Comparison of ENCODE assay signal across 8 cellular contexts in the genomic region with DNA sequence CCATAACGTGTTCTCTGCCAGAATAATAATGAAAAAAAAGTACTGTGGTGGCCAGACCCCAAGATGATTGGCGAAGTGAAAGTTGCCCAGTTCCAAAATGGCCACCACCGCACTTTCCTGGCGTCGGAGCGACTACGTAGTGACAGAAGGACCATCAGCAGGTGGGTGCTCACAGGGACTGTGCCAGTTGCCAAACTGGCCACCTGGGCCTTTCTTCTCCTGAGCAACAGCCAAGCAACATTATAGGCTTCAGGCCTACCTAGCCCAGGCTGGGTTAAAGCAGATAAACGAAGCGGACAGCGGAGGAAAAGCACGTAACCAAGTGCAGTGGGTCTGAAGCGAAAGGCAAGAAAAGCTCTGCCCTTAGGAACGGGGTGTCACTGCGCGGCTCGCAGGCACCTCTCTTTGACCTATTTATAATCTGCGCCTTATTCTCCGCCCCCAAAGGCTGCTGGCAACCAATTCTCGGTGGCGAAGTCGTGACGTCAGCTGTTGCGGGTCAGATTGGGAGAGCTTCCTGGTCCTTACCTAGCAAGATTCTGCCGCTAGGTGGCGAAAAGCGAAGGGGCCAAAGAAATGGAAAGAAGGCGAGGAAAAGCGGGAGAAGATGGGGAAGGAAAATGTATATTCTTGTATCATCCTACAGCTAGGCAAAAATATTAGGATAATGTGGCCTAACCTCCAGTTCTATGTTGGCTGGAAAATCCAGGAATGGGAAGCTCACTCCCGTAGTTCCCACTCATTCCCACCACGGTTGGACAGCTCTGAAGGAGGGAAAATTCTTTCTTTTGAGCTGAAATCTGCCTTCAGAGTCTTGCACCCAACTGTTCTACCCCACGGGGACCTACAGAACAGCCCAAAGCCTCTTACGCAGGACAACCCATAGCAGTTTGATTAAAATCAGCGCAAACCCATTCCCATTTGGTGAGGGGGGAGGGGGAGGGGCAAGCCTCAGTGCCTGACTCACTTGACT. TPM values are rescaled to one million over a fixed set of nuclear protein-coding genes. Genes with fewer than 3 reads are reported as not detected.
DNase-seq lines count a peak whose midpoint lies in the region; ATAC-seq and TF ChIP-seq lines count a peak whose summit lies in the region.

No MANE protein-coding gene starts in this region.

- peak; percentile 95 for ATAC-seq in GM19351 (IDR thresholded peaks at IDR 0.05; ENCODE audit: unreplicated experiment)
- ATAC-seq in HG03521 (IDR thresholded peaks at IDR 0.05; ENCODE audit: unreplicated experiment): peak; percentile 94
- peak; percentile 96 to 98 (median 97) for ATAC-seq in right lobe of liver

- H3K9me3 ChIP-seq in right lobe of liver: no peaks in the 10 kb centered on the region

- DNase-seq in CD14-positive monocyte (ENCODE audit: low spot score) (peak; percentile 97), NCI-H69 (lab: John Stamatoyannopoulos, UW) (peak; percentile 96), dermis microvascular lymphatic vessel endothelial cell (ENCODE audit: low read depth in 2 of 2) (peak; percentile 92 to 95), right lobe of liver (peak; percentile 98)
- DNase-seq in activated CD4-positive, alpha-beta T cell treated with anti-CD3 and anti-CD28 coated beads, Interleukin-2, amount 50 U/mL, for 24 hours (ENCODE audit: low read depth in 1 of 2, low spot score in 1 of 2): peak; percentile 92 to 99
- DNase-seq in stimulated activated CD4-positive, alpha-beta T cell treated with anti-CD3 and anti-CD28 coated beads, Interleukin-4, amount 100 ng/mL, for 4 hours: peak; percentile 96 to 97

- TF ChIP-seq CTCF in CD14-positive monocyte (IDR thresholded peaks at IDR 0.05) (peak; percentile 97), right lobe of liver (IDR thresholded peaks at IDR 0.05) (peak; percentile 88 to 95 (median 93))

- H3K9me3 Mint-ChIP-seq in CD14-positive monocyte: no peaks in the 10 kb centered on the region

- whole genome bisulfite sequencing in right lobe of liver (ENCODE audit: insufficient coverage, low coverage, low lambda C conversion rate, missing lambda C conversion rate): 4% methylated on average over 30 of the region's 33 CpGs

- H3K27me3 ChIP-seq in right lobe of liver: no peaks in the 10 kb centered on the region

- intact Hi-C loops in CD14-positive monocyte (cut with micrococcal nuclease): loop anchor here in 1 of 2 donors (5.0 kb wide), 1 partner anchor 102 kb away; no protein-coding TSS in a partner anchor
- intact Hi-C loops in right lobe of liver (cut with DNase I): no loop called here

- peaks cover 9% of the 10 kb centered on the region for H3K4me1 Mint-ChIP-seq in CD14-positive monocyte

- no peaks in the 10 kb centered on the region for H3K36me3 ChIP-seq in right lobe of liver

- peak overlapping the region; percentile 96 to 99 for H3K4me3 Mint-ChIP-seq in CD14-positive monocyte

- H3K36me3 Mint-ChIP-seq in CD14-positive monocyte: no peaks in the 10 kb centered on the region

- H3K4me1 ChIP-seq in right lobe of liver: peaks cover 0 to 3% (median 0%) of the 10 kb centered on the region in 4 donors

- H3K27me3 Mint-ChIP-seq in CD14-positive monocyte (ENCODE audit: low read depth in 3 of 3): peaks cover 0 to 5% (median 2%) of the 10 kb centered on the region in 3 donors

- peak overlapping the region; percentile 99 to 100 (median 100) for H3K27ac Mint-ChIP-seq in CD14-positive monocyte

- H3K27ac ChIP-seq in right lobe of liver: peak overlapping the region; percentile 89 to 93 (median 92)

- peak overlapping the region; percentile 45 to 66 (median 65) for H3K4me3 ChIP-seq in right lobe of liver

- TF ChIP-seq POLR2A in right lobe of liver (IDR thresholded peaks at IDR 0.05): peak; percentile 82

RNA-seq across cellular contexts. Expression of gene MOG, which starts 6.9 kb away (rescaled TPM):
- polyA plus RNA-seq in CD14-positive monocyte: not detected
- total RNA-seq in dermis microvascular lymphatic vessel endothelial cell: not detected in 2 replicates
- not detected for total RNA-seq in right lobe of liver

RNA-seq across cellular contexts. Expression of gene GABBR1, which starts 17.0 kb away (rescaled TPM):
- 1 to 10 TPM in 1 of 2 donors, under 1 TPM in 1; 0.91 to 1.8 TPM for polyA plus RNA-seq in CD14-positive monocyte
- 1.9 and 2.9 TPM in 2 replicates for total RNA-seq in dermis microvascular lymphatic vessel endothelial cell
- 1 to 10 TPM; 2.4 to 5.6 (median 4.9) TPM for total RNA-seq in right lobe of liver

RNA-seq across cellular contexts. Expression of gene ZFP57, which starts 31.0 kb away (rescaled TPM):
- not detected for polyA plus RNA-seq in CD14-positive monocyte
- total RNA-seq in dermis microvascular lymphatic vessel endothelial cell (0.51 and 0.63 TPM in 2 replicates), right lobe of liver (under 1 TPM in 2 of 6 experiments, not detected in 4; 0.11 to 0.31 TPM)

Comparison
In these comparisons a context has a peak if more than half of its experiments do, and no peak if none do; other contexts are left out.
1. Peak in every context shown above with its lines: DNase-seq, ATAC-seq, H3K4me3 ChIP-seq and H3K27ac ChIP-seq.